In the genomic region with DNA sequence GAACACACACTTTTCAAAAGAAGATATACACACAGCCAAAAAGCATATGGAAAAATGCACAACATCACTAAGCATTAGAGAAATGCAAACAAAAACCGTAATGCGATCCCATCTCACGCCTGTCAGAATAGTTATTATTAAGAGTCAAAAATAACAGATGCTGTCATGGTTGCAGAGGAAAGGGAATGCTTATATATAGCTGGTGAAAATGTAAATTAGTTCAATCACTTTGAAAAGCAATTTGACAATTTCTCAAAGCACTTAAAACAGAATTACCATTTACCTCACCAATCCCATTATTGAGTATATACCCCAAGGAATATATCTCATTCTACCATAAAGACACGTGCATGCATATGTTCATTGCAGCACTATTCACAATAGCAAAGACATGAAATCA, we compare ENCODE assay signal across 24 cellular contexts.
"Had no signal": no experiment of that assay in that cellular context is flagged by ENCODE, and none has a peak within 500 bp of the region (broad histone marks: within the 10 kb centered on the region; RNA-seq: fewer than 3 reads in every experiment).

No MANE protein-coding gene starts in this region.

- H3K27ac ChIP-seq: neural progenitor cell, ovary, parathyroid adenoma, psoas muscle, right lobe of liver, sigmoid colon, stomach, thoracic aorta, thyroid gland, tibial nerve, upper lobe of left lung, vagina had no signal

- H3K4me3 ChIP-seq: neural progenitor cell, ovary, psoas muscle, right lobe of liver, sigmoid colon, stomach, thoracic aorta, thyroid gland, tibial nerve, upper lobe of left lung, vagina had no signal

- H3K9ac ChIP-seq: neural progenitor cell, parathyroid adenoma had no signal

- H3K4me1 ChIP-seq: neural progenitor cell, parathyroid adenoma, psoas muscle, right lobe of liver, sigmoid colon, stomach, thyroid gland, tibial nerve, upper lobe of left lung, vagina had no signal

- DNase-seq: nephron progenitor cell; occipital lobe; ovary; posterior cingulate gyrus; psoas muscle; right cardiac atrium; right lobe of liver; sigmoid colon; small intestine; stimulated activated CD4-positive, alpha-beta T cell treated with anti-CD3 and anti-CD28 coated beads, Interleukin-15, amount 100 ng/mL, for 24 hours; stimulated activated CD4-positive, alpha-beta T cell treated with anti-CD3 and anti-CD28 coated beads, Interleukin-2, amount 100 ng/mL, for 24 hours; stimulated activated CD4-positive, alpha-beta T cell treated with anti-CD3 and anti-CD28 coated beads, Interleukin-2, amount 100 ng/mL, for 48 hours; stimulated activated CD4-positive, alpha-beta T cell treated with anti-CD3 and anti-CD28 coated beads, Interleukin-4, amount 100 ng/mL, for 24 hours; stimulated activated naive B cell treated with anti-CD40 and anti-IgM and Interleukin-4, amounts not matched to agents 10 μg/mL and 1 μg/mL and 100 μg/mL, for 72 hours; stimulated activated naive CD4-positive, alpha-beta T cell treated with Interleukin-2 at 50 U/mL for 16 hours; stomach; thyroid gland; trophoblast cell; upper lobe of left lung had no signal

- H3K79me2 ChIP-seq: parathyroid adenoma had no signal

- H3K36me3 ChIP-seq: neural progenitor cell, ovary, right lobe of liver, sigmoid colon, stomach, thoracic aorta, thyroid gland, tibial nerve, upper lobe of left lung, vagina had no signal

- H3K4me2 ChIP-seq: neural progenitor cell had no signal

- H3K27me3 ChIP-seq: neural progenitor cell, ovary, right lobe of liver, sigmoid colon, stomach, thyroid gland, tibial nerve, upper lobe of left lung, vagina had no signal

- H3K9me3 ChIP-seq: ovary, right lobe of liver, sigmoid colon, thoracic aorta, thyroid gland, vagina had no signal

- H2AFZ ChIP-seq: neural progenitor cell, parathyroid adenoma had no signal
